ENCODE assay signal across 1 cellular context in genomic region chr10:86376852-86377796, GRCh38.
TF ChIP-seq lines count a peak whose summit lies in the region.

No MANE protein-coding gene starts in this region.

TF ChIP-seq in HEK293, 187 proteins besides CTCF, POLR2A, EP300 and RAD21 (continued from another document):
- TF ChIP-seq PBX3 (CRISPR knock-in tag; IDR thresholded peaks at IDR 0.05) (peak; percentile 75; the same call in 1 of the 2 replicates), ZBTB11 (tag by site-specific recombination; conservative IDR thresholded peaks at IDR 0.05; ENCODE audit: low read depth) (no peak)
